ENCODE assay signal across 8 cellular contexts in genomic region chr3:124730129-124730919, GRCh38. TPM values are rescaled to one million over a fixed set of nuclear protein-coding genes. Genes with fewer than 3 reads are reported as not detected.
DNase-seq lines count a peak whose midpoint lies in the region; ATAC-seq and TF ChIP-seq lines count a peak whose summit lies in the region.

UMPS (plus strand) TSS chr3:124730452; CDS start chr3:124730472, 20 bp downstream.

- no peaks in the 10 kb centered on the region for H3K9me3 ChIP-seq in lower lobe of right lung

- intact Hi-C loops in lower lobe of right lung (cut with DNase I) = no loop called here

- CTCF ChIA-PET in activated CD4-positive, alpha-beta memory T cell treated with anti-CD3 and anti-CD28 coated beads, Interleukin-2, amount 10 ng/mL, durations not matched to agents 7 days and 5 days (lab: Charles Lee) = interaction anchor here (1.5 to 2.4 kb wide), 2 partner anchors 9 to 31 kb away, joined by 3 to 6 read pairs; no protein-coding TSS in a partner anchor

- TF ChIP-seq CTCF in lower lobe of right lung (IDR thresholded peaks at IDR 0.05) = no peak

- no peaks in the 10 kb centered on the region for H3K27me3 ChIP-seq in lower lobe of right lung (ENCODE audit: low read depth)

- peak within 1 kb of the TSS; percentile 89 for H3K27ac ChIP-seq in lower lobe of right lung

- H3K4me3 Mint-ChIP-seq in activated CD4-positive, alpha-beta memory T cell treated with anti-CD3 and anti-CD28 coated beads, Interleukin-2, amount 10 ng/mL, durations not matched to agents 7 days and 5 days = peak within 1 kb of the TSS; percentile 100

- H3K9me3 Mint-ChIP-seq in activated CD4-positive, alpha-beta memory T cell treated with anti-CD3 and anti-CD28 coated beads, Interleukin-2, amount 10 ng/mL, durations not matched to agents 7 days and 5 days = no peaks in the 10 kb centered on the region

- peaks cover 38% of the 10 kb centered on the region for H3K4me1 Mint-ChIP-seq in activated CD4-positive, alpha-beta memory T cell treated with anti-CD3 and anti-CD28 coated beads, Interleukin-2, amount 10 ng/mL, durations not matched to agents 7 days and 5 days

- H3K27ac Mint-ChIP-seq in activated CD4-positive, alpha-beta memory T cell treated with anti-CD3 and anti-CD28 coated beads, Interleukin-2, amount 10 ng/mL, durations not matched to agents 7 days and 5 days = peak within 1 kb of the TSS; percentile 98

- DNase-seq in CD1c-positive myeloid dendritic cell (ENCODE audit: extremely low spot score) (peak; percentile 95), NCI-H82 (lab: John Stamatoyannopoulos, UW) (peak; percentile 95), lower lobe of right lung (peak; percentile 95)
- peak; percentile 93 for DNase-seq in activated CD4-positive, alpha-beta memory T cell treated with anti-CD3 and anti-CD28 coated beads, Interleukin-2, amount 10 ng/mL, durations not matched to agents 7 days and 5 days
- peak; percentile 83 for DNase-seq in effector CD4-positive, alpha-beta T cell
- peak; percentile 87 to 94 (median 88) for DNase-seq in stimulated activated CD4-positive, alpha-beta T cell treated with anti-CD3 and anti-CD28 coated beads, TNF-alpha, amount 100 ng/mL, for 24 hours (ENCODE audit: low read depth in 3 of 3)

- peak; percentile 100 for ATAC-seq in GM19397 (IDR thresholded peaks at IDR 0.05; ENCODE audit: unreplicated experiment)
- peak; percentile 97 for ATAC-seq in HG03565 (IDR thresholded peaks at IDR 0.05; ENCODE audit: unreplicated experiment)
- peak; percentile 98 to 99 for ATAC-seq in lower lobe of right lung

- H3K27me3 Mint-ChIP-seq in activated CD4-positive, alpha-beta memory T cell treated with anti-CD3 and anti-CD28 coated beads, Interleukin-2, amount 10 ng/mL, durations not matched to agents 7 days and 5 days = peaks cover 6% of the 10 kb centered on the region

- H3K4me1 ChIP-seq in lower lobe of right lung = peaks cover 20% of the 10 kb centered on the region

- H3K4me3 ChIP-seq in lower lobe of right lung = peak within 1 kb of the TSS; percentile 87

- peaks cover 6% of the 10 kb centered on the region for H3K36me3 ChIP-seq in lower lobe of right lung

- POLR2A ChIA-PET in activated CD4-positive, alpha-beta memory T cell treated with anti-CD3 and anti-CD28 coated beads, Interleukin-2, amount 10 ng/mL, durations not matched to agents 7 days and 5 days (lab: Charles Lee) = interaction anchor here (0.7 to 3.0 kb wide), 8 partner anchors 9 to 865 kb away, joined by 3 to 15 read pairs (median 4); partner anchors contain the start of genes ITGB5, OSBPL11 and SNX4

- H3K36me3 Mint-ChIP-seq in activated CD4-positive, alpha-beta memory T cell treated with anti-CD3 and anti-CD28 coated beads, Interleukin-2, amount 10 ng/mL, durations not matched to agents 7 days and 5 days (ENCODE audit: low read depth) = peaks cover 15% of the 10 kb centered on the region

RNA-seq across cellular contexts. Expression of gene UMPS, which starts in this region (rescaled TPM):
- 10 to 100 TPM; 23.3 to 26.3 TPM for total RNA-seq in activated CD4-positive, alpha-beta memory T cell treated with anti-CD3 and anti-CD28 coated beads, Interleukin-2, amount 10 ng/mL, durations not matched to agents 7 days and 5 days
- total RNA-seq in lower lobe of right lung = 27.8 TPM

Comparison
In these comparisons a context has a peak if more than half of its experiments do, and no peak if none do; other contexts are left out.
1. Peak in every context shown above with its lines: DNase-seq, ATAC-seq, H3K4me3 ChIP-seq and H3K27ac ChIP-seq.